ENCODE assay signal across 1 cellular context in the genomic region with DNA sequence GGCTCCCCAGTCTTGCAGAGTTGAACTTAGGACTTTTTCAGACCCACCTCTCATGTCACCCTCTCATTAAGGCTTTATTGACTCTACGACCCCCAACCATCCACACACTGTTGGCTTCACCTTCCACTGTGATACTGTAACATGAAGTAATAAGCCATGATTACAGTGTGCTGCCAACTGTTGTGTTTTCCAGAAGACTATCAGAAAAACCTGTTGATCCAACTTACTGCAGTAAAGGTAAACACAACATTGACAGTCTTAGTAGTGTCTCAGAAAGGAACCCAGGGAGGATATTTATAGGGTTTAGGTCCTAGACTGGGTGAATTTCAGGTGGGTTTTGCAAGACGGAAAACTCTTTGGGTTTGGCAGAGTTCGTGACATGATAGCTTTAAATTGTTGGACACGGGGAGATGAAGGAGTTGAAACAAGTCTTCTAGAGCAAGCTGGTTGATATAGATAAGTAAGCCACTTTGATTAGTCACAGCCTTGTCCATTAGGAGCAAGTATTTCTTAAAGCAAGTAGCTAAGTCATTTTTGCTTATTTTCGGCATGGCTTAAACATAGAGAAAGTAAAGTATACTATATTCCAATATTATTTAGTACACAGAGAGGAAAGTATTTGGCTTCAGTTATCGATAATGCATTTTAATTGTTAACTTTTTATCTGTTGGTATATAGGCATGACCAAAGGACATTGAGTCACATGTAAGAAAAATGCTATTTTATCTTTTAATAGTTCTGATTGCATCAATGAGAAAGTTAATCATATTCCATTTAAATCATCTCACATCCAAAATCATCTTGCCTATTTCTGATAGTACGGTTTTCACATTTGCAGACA.
TF ChIP-seq lines count a peak whose summit lies in the region.

No MANE protein-coding gene starts in this region.

TF ChIP-seq in K562, 482 proteins besides CTCF, POLR2A, EP300 and RAD21 (continued from another document):
- no peak for TF ChIP-seq FIP1L1 (IDR thresholded peaks at IDR 0.05; ENCODE audit: low read depth, low read length, poor library complexity, severe bottlenecking)
- no peak for TF ChIP-seq ZNF263 (CRISPR knock-in tag; IDR thresholded peaks at IDR 0.05; ENCODE audit: borderline replicate concordance)
- TF ChIP-seq, protein P1, sequence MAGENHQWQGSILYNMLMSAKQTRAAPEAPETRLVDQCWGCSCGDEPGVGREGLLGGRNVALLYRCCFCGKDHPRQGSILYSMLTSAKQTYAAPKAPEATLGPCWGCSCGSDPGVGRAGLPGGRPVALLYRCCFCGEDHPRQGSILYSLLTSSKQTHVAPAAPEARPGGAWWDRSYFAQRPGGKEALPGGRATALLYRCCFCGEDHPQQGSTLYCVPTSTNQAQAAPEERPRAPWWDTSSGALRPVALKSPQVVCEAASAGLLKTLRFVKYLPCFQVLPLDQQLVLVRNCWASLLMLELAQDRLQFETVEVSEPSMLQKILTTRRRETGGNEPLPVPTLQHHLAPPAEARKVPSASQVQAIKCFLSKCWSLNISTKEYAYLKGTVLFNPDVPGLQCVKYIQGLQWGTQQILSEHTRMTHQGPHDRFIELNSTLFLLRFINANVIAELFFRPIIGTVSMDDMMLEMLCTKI (IDR thresholded peaks at IDR 0.05; ENCODE audit: partially characterized antibody), result no peak
- no peak for TF ChIP-seq CBX2 (IDR thresholded peaks at IDR 0.05; ENCODE audit: insufficient read depth, low read length, poor library complexity, severe bottlenecking)
- no peak for TF ChIP-seq ZNF174 (CRISPR knock-in tag; IDR thresholded peaks at IDR 0.05)
- TF ChIP-seq POLR2AphosphoS2 (IDR thresholded peaks at IDR 0.05; ENCODE audit: low read length), result no peak
- TF ChIP-seq PCBP2 (IDR thresholded peaks at IDR 0.05; ENCODE audit: low read depth, low read length, poor library complexity, severe bottlenecking), result no peak
- TF ChIP-seq, protein P2, sequence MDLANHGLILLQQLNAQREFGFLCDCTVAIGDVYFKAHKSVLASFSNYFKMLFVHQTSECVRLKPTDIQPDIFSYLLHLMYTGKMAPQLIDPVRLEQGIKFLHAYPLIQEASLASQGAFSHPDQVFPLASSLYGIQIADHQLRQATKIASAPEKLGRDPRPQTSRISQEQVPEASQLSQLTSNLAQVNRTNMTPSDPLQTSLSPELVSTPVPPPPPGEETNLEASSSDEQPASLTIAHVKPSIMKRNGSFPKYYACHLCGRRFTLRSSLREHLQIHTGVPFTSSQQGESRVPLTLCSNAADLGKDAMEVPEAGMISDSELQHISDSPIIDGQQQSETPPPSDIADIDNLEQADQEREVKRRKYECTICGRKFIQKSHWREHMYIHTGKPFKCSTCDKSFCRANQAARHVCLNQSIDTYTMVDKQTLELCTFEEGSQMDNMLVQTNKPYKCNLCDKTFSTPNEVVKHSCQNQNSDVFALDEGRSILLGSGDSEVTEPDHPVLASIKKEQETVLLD (IDR thresholded peaks at IDR 0.05), result no peak
- no peak for TF ChIP-seq PYGO2 (tag; IDR thresholded peaks at IDR 0.05)
- no peak for TF ChIP-seq ZNF780A (CRISPR knock-in tag; IDR thresholded peaks at IDR 0.05)
- TF ChIP-seq IRF2 (CRISPR knock-in tag; IDR thresholded peaks at IDR 0.05), result no peak
- TF ChIP-seq, protein P3, sequence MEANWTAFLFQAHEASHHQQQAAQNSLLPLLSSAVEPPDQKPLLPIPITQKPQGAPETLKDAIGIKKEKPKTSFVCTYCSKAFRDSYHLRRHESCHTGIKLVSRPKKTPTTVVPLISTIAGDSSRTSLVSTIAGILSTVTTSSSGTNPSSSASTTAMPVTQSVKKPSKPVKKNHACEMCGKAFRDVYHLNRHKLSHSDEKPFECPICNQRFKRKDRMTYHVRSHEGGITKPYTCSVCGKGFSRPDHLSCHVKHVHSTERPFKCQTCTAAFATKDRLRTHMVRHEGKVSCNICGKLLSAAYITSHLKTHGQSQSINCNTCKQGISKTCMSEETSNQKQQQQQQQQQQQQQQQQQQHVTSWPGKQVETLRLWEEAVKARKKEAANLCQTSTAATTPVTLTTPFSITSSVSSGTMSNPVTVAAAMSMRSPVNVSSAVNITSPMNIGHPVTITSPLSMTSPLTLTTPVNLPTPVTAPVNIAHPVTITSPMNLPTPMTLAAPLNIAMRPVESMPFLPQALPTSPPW (CRISPR knock-in tag; IDR thresholded peaks at IDR 0.05), result no peak
- TF ChIP-seq RAD51 (IDR thresholded peaks at IDR 0.05; ENCODE audit: borderline replicate concordance, low read depth), result no peak
- TF ChIP-seq, protein P4, sequence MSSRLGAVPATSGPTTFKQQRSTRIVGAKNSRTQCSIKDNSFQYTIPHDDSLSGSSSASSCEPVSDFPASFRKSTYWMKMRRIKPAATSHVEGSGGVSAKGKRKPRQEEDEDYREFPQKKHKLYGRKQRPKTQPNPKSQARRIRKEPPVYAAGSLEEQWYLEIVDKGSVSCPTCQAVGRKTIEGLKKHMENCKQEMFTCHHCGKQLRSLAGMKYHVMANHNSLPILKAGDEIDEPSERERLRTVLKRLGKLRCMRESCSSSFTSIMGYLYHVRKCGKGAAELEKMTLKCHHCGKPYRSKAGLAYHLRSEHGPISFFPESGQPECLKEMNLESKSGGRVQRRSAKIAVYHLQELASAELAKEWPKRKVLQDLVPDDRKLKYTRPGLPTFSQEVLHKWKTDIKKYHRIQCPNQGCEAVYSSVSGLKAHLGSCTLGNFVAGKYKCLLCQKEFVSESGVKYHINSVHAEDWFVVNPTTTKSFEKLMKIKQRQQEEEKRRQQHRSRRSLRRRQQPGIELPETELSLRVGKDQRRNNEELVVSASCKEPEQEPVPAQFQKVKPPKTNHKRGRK (tag; IDR thresholded peaks at IDR 0.05), result no peak
- no peak for TF ChIP-seq MCM2 (IDR thresholded peaks at IDR 0.05; ENCODE audit: low read depth)
- no peak for TF ChIP-seq OTX1 (CRISPR knock-in tag; IDR thresholded peaks at IDR 0.05)
- TF ChIP-seq ZC3H8 (IDR thresholded peaks at IDR 0.05), result no peak
- TF ChIP-seq PRPF4 (IDR thresholded peaks at IDR 0.05; ENCODE audit: insufficient read depth, low read depth, low read length, poor library complexity, severe bottlenecking), result no peak
TF ChIP-seq in K562: peak in this region for 82.
